8 cellular contexts compared by ENCODE assay signal in the genomic region with DNA sequence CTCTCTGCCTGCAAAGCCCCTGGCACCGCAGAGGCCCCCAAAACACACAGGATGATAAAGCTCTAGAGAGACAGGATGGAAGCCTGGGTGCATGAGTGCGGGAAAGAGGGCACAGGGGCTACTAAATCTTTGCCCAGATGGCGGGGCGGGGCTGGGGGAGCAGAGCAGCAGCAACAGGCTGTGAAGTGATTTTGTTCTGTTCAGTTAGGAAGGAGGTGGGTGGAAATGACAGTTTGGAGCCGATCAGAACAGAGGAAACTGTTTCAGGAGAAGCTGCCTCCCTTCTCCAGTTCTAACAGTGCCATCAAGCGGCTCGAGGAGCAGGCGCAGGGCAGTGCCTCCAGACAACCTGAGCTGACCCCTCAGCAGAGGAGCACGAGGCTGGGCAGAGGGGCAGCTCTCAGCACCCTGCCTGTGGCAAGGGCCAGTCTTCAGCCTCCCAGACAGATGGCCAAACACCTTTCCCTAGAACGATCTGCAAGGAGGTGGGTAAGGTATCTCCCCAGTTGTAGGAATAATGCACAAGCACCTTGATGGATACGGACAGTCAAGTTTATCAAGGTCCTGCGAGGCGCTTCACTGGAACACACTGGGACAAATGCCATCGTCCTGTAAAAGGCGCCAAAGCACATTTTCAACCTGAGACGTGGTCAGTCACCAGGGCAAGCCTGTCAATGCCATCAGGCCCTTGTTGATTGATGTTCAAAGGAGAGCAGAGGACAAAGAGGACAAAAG. TPM values are rescaled to one million over a fixed set of nuclear protein-coding genes. Genes with fewer than 3 reads are reported as not detected.
A peak's percentile ranks its signal among the peaks of the same experiment; 100 is the strongest.
DNase-seq lines count a peak whose midpoint lies in the region; ATAC-seq and TF ChIP-seq lines count a peak whose summit lies in the region.

No MANE protein-coding gene starts in this region.

- no peaks in the 10 kb centered on the region for H3K9me3 ChIP-seq in lower lobe of right lung

- H3K9me3 Mint-ChIP-seq in activated CD4-positive, alpha-beta T cell treated with anti-CD3 and anti-CD28 coated beads, Interleukin-2, amount 10 ng/mL, durations not matched to agents 7 days and 5 days, result no peaks in the 10 kb centered on the region

- CTCF ChIA-PET in activated CD4-positive, alpha-beta T cell treated with anti-CD3 and anti-CD28 coated beads, Interleukin-2, amount 10 ng/mL, durations not matched to agents 7 days and 5 days (lab: Charles Lee), result interaction anchor here (0.6 to 2.4 kb wide), 55 partner anchors 9 to 601 kb away, joined by 3 to 16 read pairs (median 3); no protein-coding TSS in a partner anchor

- no peaks in the 10 kb centered on the region for H3K27me3 ChIP-seq in lower lobe of right lung (ENCODE audit: low read depth)

- POLR2A ChIA-PET in activated CD4-positive, alpha-beta T cell treated with anti-CD3 and anti-CD28 coated beads, Interleukin-2, amount 10 ng/mL, durations not matched to agents 7 days and 5 days (lab: Charles Lee), result interaction anchor here (1.0 kb wide), 1 partner anchor 477 kb away, joined by 3 read pairs; no protein-coding TSS in a partner anchor

- H3K4me3 ChIP-seq in AG10803 (ENCODE audit: low read length) (peak overlapping the region; percentile 49), lower lobe of right lung (peak overlapping the region; percentile 43)

- DNase-seq in AG10803 (ENCODE audit: low read depth) (peak; percentile 93), NCI-H524 treated with DMSO at 0.1 percent for 48 hours (lab: John Stamatoyannopoulos, UW) (peak; percentile 94), dermis blood vessel endothelial cell (peak; percentile 97), lower lobe of right lung (peak; percentile 88)
- peak; percentile 76 for DNase-seq in activated CD4-positive, alpha-beta T cell treated with anti-CD3 and anti-CD28 coated beads, Interleukin-2, amount 10 ng/mL, durations not matched to agents 7 days and 5 days
- peak; percentile 43 to 53 (median 52) for DNase-seq in stimulated activated CD4-positive, alpha-beta T cell treated with anti-CD3 and anti-CD28 coated beads, TNF-alpha, amount 100 ng/mL, for 4 hours (ENCODE audit: low read depth in 3 of 3)

- ATAC-seq in GM19025 (IDR thresholded peaks at IDR 0.05; ENCODE audit: low read depth, unreplicated experiment), result peak; percentile 64
- peak; percentile 62 for ATAC-seq in HG03442 (IDR thresholded peaks at IDR 0.05; ENCODE audit: unreplicated experiment)
- peak; percentile 93 to 95 for ATAC-seq in lower lobe of right lung

- H3K27ac ChIP-seq in lower lobe of right lung, result peak overlapping the region; percentile 91

- H3K27me3 Mint-ChIP-seq in activated CD4-positive, alpha-beta T cell treated with anti-CD3 and anti-CD28 coated beads, Interleukin-2, amount 10 ng/mL, durations not matched to agents 7 days and 5 days, result no peaks in the 10 kb centered on the region

- intact Hi-C loops in lower lobe of right lung (cut with DNase I), result loop anchor here (5.0 kb wide), 1 partner anchor 586 kb away; no protein-coding TSS in a partner anchor

- H3K36me3 ChIP-seq in lower lobe of right lung, result no peaks in the 10 kb centered on the region

- peaks cover 19% of the 10 kb centered on the region for H3K4me1 Mint-ChIP-seq in activated CD4-positive, alpha-beta T cell treated with anti-CD3 and anti-CD28 coated beads, Interleukin-2, amount 10 ng/mL, durations not matched to agents 7 days and 5 days

- H3K4me3 Mint-ChIP-seq in activated CD4-positive, alpha-beta T cell treated with anti-CD3 and anti-CD28 coated beads, Interleukin-2, amount 10 ng/mL, durations not matched to agents 7 days and 5 days, result peak overlapping the region; percentile 34

- no peaks in the 10 kb centered on the region for H3K36me3 Mint-ChIP-seq in activated CD4-positive, alpha-beta T cell treated with anti-CD3 and anti-CD28 coated beads, Interleukin-2, amount 10 ng/mL, durations not matched to agents 7 days and 5 days (ENCODE audit: low read depth)

- H3K27ac Mint-ChIP-seq in activated CD4-positive, alpha-beta T cell treated with anti-CD3 and anti-CD28 coated beads, Interleukin-2, amount 10 ng/mL, durations not matched to agents 7 days and 5 days, result peak overlapping the region; percentile 65

- peaks cover 39% of the 10 kb centered on the region for H3K4me1 ChIP-seq in lower lobe of right lung

- TF ChIP-seq CTCF in AG10803 (conservative IDR thresholded peaks at IDR 0.05; ENCODE audit: low read length) (peak; percentile 97), lower lobe of right lung (IDR thresholded peaks at IDR 0.05) (peak; percentile 92)

RNA-seq across cellular contexts. Expression of a gene that starts 44.9 kb away (rescaled TPM):
- total RNA-seq in activated CD4-positive, alpha-beta T cell treated with anti-CD3 and anti-CD28 coated beads, Interleukin-2, amount 10 ng/mL, durations not matched to agents 7 days and 5 days, result 10 to 100 TPM; 52.5 to 71.5 TPM
- total RNA-seq in dermis blood vessel endothelial cell (65.7 and 83.6 TPM in 2 replicates), lower lobe of right lung (88.4 TPM)

Comparison
In these comparisons a context has a peak if more than half of its experiments do, and no peak if none do; other contexts are left out.
1. Peak in every context shown above with its lines: DNase-seq, ATAC-seq, H3K4me3 ChIP-seq and H3K27ac ChIP-seq.